Comparison of ENCODE assay signal across 9 cellular contexts in genomic region chr16:11497851-11498289, GRCh38.
DNase-seq lines count a peak whose midpoint lies in the region; ATAC-seq, FAIRE-seq and TF ChIP-seq lines count a peak whose summit lies in the region.
"Had no signal": no experiment of that assay in that cellular context is flagged by ENCODE, and none has a peak within 500 bp of the region (broad histone marks: within the 10 kb centered on the region; RNA-seq: fewer than 3 reads in every experiment).

No MANE protein-coding gene starts in this region.

- H3K4me1 ChIP-seq in kidney (ENCODE audit: control insufficient read depth in 1 of 2, insufficient read depth in 1 of 2, low read depth in 1 of 2, low read length in 2 of 2) (peaks cover 20% of the 10 kb centered on the region in 2 donors), thyroid gland (peaks cover 13 to 45% of the 10 kb centered on the region in 2 donors)

- ATAC-seq in GM21737 (IDR thresholded peaks at IDR 0.05; ENCODE audit: unreplicated experiment), result no peak
- ATAC-seq in left colon, result no peak

- intact Hi-C loops in kidney (cut with DNase I) (no loop called here), thyroid gland (cut with DNase I) (no loop called here), left colon (cut with DNase I, micrococcal nuclease) (no loop called here)

- 43 to 44% methylated on average over 5 of the region's 5 CpGs for WGBS in thyroid gland, 2 donors

- H3K9me3 ChIP-seq in kidney (ENCODE audit: control insufficient read depth in 1 of 2, low read length in 2 of 2), result no peaks in the 10 kb centered on the region
- H3K9me3 ChIP-seq in thyroid gland, result no peaks in the 10 kb centered on the region

- no peaks in the 10 kb centered on the region for H3K27me3 ChIP-seq in thyroid gland

- H3K9ac ChIP-seq in kidney (ENCODE audit: low read length in 2 of 2), result no peak overlapping the region

- FAIRE-seq in TTC549 (lab: Jason Lieb, UNC) (peak; percentile 5), kidney (lab: Jason Lieb, UNC) (no peak), GM19239 (lab: Jason Lieb, UNC) (no peak)

- TF ChIP-seq CTCF in kidney (IDR thresholded peaks at IDR 0.05; ENCODE audit: borderline replicate concordance, extremely low read depth, insufficient read depth), result no peak
- TF ChIP-seq CTCF in thyroid gland (IDR thresholded peaks at IDR 0.05), result no peak

- no peak for TF ChIP-seq POLR2A in thyroid gland (IDR thresholded peaks at IDR 0.05)

- H3K27ac ChIP-seq in kidney (ENCODE audit: low read depth in 2 of 2, low read length in 2 of 2) (peak overlapping the region; percentile 58 to 86), thyroid gland (peak overlapping the region; percentile 92 to 96 (median 95))

- DNase-seq in NCI-H345 (lab: John Stamatoyannopoulos, UW) (peak; percentile 22), NCI-H345 treated with DMSO at 0.1 percent for 48 hours (lab: John Stamatoyannopoulos, UW; ENCODE audit: unreplicated experiment) (no peak), kidney (no peak), thyroid gland (peak; percentile 41 to 49), left colon (no peak), GM19239 (ENCODE audit: insufficient read length, low spot score) (no peak)
- DNase-seq: activated B cell treated with CpG ODN at 0.5 μM for 24 hours had no signal

- no peaks in the 10 kb centered on the region for H3K36me3 ChIP-seq in kidney (ENCODE audit: control insufficient read depth in 1 of 2, insufficient read depth in 2 of 2, low read length in 2 of 2)
- no peaks in the 10 kb centered on the region for H3K36me3 ChIP-seq in thyroid gland

- H3K4me3 ChIP-seq in kidney (ENCODE audit: low read length in 2 of 2) (no peak overlapping the region), thyroid gland (replicated peaks in 1 of 3) (no peak overlapping the region)

Comparison
In these comparisons a context has a peak if more than half of its experiments do, and no peak if none do; other contexts are left out.
1. DNase-seq: peak in NCI-H345 (single experiment) and thyroid gland (2 of 2); none in NCI-H345 treated with DMSO at 0.1 percent for 48 hours (single experiment), kidney (single experiment), left colon (0 of 2) and GM19239 (single experiment).